ENCODE assay signal across 30 cellular contexts in genomic region chr5:105639511-105639910, GRCh38.
"Had no signal": no experiment of that assay in that cellular context is flagged by ENCODE, and none has a peak within 500 bp of the region (broad histone marks: within the 10 kb centered on the region; RNA-seq: fewer than 3 reads in every experiment).

No MANE protein-coding gene starts in this region.

- H3K4me3 Mint-ChIP-seq: activated CD4-positive, alpha-beta memory T cell treated with anti-CD3 and anti-CD28 coated beads, Interleukin-2, amount 10 ng/mL, durations not matched to agents 7 days and 5 days; activated CD8-positive, alpha-beta memory T cell treated with anti-CD3 and anti-CD28 coated beads, Interleukin-2, amount 10 ng/mL, durations not matched to agents 7 days and 5 days; activated naive CD8-positive, alpha-beta T cell treated with anti-CD3 and anti-CD28 coated beads for 36 hours; central memory CD8-positive, alpha-beta T cell had no signal

- H3K27me3 Mint-ChIP-seq: activated CD4-positive, alpha-beta memory T cell treated with anti-CD3 and anti-CD28 coated beads, Interleukin-2, amount 10 ng/mL, durations not matched to agents 7 days and 5 days; activated CD8-positive, alpha-beta memory T cell treated with anti-CD3 and anti-CD28 coated beads, Interleukin-2, amount 10 ng/mL, durations not matched to agents 7 days and 5 days; activated naive CD8-positive, alpha-beta T cell treated with anti-CD3 and anti-CD28 coated beads for 36 hours; central memory CD8-positive, alpha-beta T cell had no signal

- H3K36me3 Mint-ChIP-seq: activated CD8-positive, alpha-beta memory T cell treated with anti-CD3 and anti-CD28 coated beads, Interleukin-2, amount 10 ng/mL, durations not matched to agents 7 days and 5 days; activated naive CD8-positive, alpha-beta T cell treated with anti-CD3 and anti-CD28 coated beads for 36 hours had no signal

- H3K4me1 Mint-ChIP-seq: activated CD4-positive, alpha-beta memory T cell treated with anti-CD3 and anti-CD28 coated beads, Interleukin-2, amount 10 ng/mL, durations not matched to agents 7 days and 5 days; activated CD8-positive, alpha-beta memory T cell treated with anti-CD3 and anti-CD28 coated beads, Interleukin-2, amount 10 ng/mL, durations not matched to agents 7 days and 5 days; activated naive CD8-positive, alpha-beta T cell treated with anti-CD3 and anti-CD28 coated beads for 36 hours; central memory CD8-positive, alpha-beta T cell had no signal

- DNase-seq: activated CD4-positive, alpha-beta memory T cell treated with anti-CD3 and anti-CD28 coated beads, Interleukin-2, amount 10 ng/mL, durations not matched to agents 7 days and 5 days; activated CD4-positive, alpha-beta T cell treated with anti-CD3 and anti-CD28 coated beads for 1 hour; activated CD4-positive, alpha-beta T cell treated with anti-CD3 and anti-CD28 coated beads for 48 hours; activated CD4-positive, CD25-positive, alpha-beta regulatory T cell; activated CD8-positive, alpha-beta memory T cell treated with anti-CD3 and anti-CD28 coated beads for 24 hours; activated CD8-positive, alpha-beta memory T cell treated with anti-CD3 and anti-CD28 coated beads, Interleukin-2, amount 10 ng/mL, durations not matched to agents 7 days and 5 days; activated CD8-positive, alpha-beta memory T cell treated with anti-CD3 and anti-CD28 coated beads, Interleukin-2, amount 50 U/mL, for 48 hours; activated effector memory CD4-positive, alpha-beta T cell treated with Interleukin-2 at 50 U/mL for 16 hours; activated naive CD4-positive, alpha-beta T cell; activated naive CD4-positive, alpha-beta T cell treated with anti-CD3 and anti-CD28 coated beads, Interleukin-2, amount 50 U/mL, for 16 hours; activated naive CD8-positive, alpha-beta T cell treated with anti-CD3 and anti-CD28 coated beads for 36 hours; activated T-cell treated with anti-CD3 and anti-CD28 coated beads, Interleukin-2, amount 50 U/mL, for 48 hours; amniotic stem cell; brain microvascular endothelial cell; NCI-H1048; NCI-H1105 treated with DMSO at 0.1 percent for 48 hours; NCI-H1436; NCI-H1694; NCI-H1930; NCI-H2081 treated with DMSO at 0.1 percent for 48 hours; NCI-H345; NCI-H748 treated with DMSO at 0.1 percent for 48 hours; NK-92 treated with Interleukin-12 subunit alpha and Interleukin-12 subunit beta, amount 100 ng/mL, for 24 hours; PC-3; Peyer's patch; RPMI8226; SW 1271; T1000; WERI-Rb-1 had no signal

- H3K27ac ChIP-seq: brain microvascular endothelial cell, Peyer's patch, WERI-Rb-1 had no signal

- H3K27ac Mint-ChIP-seq: activated CD4-positive, alpha-beta memory T cell treated with anti-CD3 and anti-CD28 coated beads, Interleukin-2, amount 10 ng/mL, durations not matched to agents 7 days and 5 days; activated CD8-positive, alpha-beta memory T cell treated with anti-CD3 and anti-CD28 coated beads, Interleukin-2, amount 10 ng/mL, durations not matched to agents 7 days and 5 days; activated naive CD8-positive, alpha-beta T cell treated with anti-CD3 and anti-CD28 coated beads for 36 hours had no signal

- ATAC-seq: activated CD8-positive, alpha-beta memory T cell treated with anti-CD3 and anti-CD28 coated beads, Interleukin-2, amount 10 ng/mL, durations not matched to agents 7 days and 5 days; PC-3 had no signal

- H3K4me3 ChIP-seq: Peyer's patch had no signal

- H3K36me3 ChIP-seq: brain microvascular endothelial cell, Peyer's patch, WERI-Rb-1 had no signal

- H3K27me3 ChIP-seq: brain microvascular endothelial cell, Peyer's patch had no signal

- H3K4me1 ChIP-seq: Peyer's patch had no signal
